ENCODE assay signal across 11 cellular contexts in the genomic region with DNA sequence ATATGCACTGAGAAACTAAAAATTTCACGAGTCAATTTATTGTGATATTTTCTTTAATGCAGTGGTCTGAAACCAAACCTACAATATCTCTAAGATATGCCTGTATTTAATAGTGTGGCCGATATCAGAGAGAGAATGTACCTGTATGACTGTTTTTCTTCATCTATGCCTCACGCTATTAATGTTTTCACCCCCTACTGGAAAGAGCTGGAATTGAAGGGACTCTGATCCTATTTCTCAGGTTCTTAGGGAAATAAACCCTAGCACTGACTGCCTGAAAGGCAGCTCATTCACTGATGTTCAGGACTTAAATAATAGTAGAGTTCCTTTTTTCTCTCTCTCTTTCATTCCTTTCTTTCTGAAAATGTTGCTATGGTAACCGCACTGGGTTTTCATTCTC.
DNase-seq lines count a peak whose midpoint lies in the region; ATAC-seq and TF ChIP-seq lines count a peak whose summit lies in the region.
"Had no signal": no experiment of that assay in that cellular context is flagged by ENCODE, and none has a peak within 500 bp of the region (broad histone marks: within the 10 kb centered on the region; RNA-seq: fewer than 3 reads in every experiment).

No MANE protein-coding gene starts in this region.

- H3K27ac ChIP-seq in WERI-Rb-1, result no peak overlapping the region
- H3K27ac ChIP-seq: psoas muscle, upper lobe of left lung had no signal

- CTCF ChIA-PET in activated naive CD4-positive, alpha-beta T cell treated with anti-CD3 and anti-CD28 coated beads, Interleukin-2, amount 10 ng/mL, durations not matched to agents 7 days and 5 days (lab: Charles Lee), result no interaction called here

- no peak overlapping the region for H3K27ac Mint-ChIP-seq in activated naive CD4-positive, alpha-beta T cell treated with anti-CD3 and anti-CD28 coated beads, Interleukin-2, amount 10 ng/mL, durations not matched to agents 7 days and 5 days

- H3K27me3 ChIP-seq in WERI-Rb-1 (ENCODE audit: insufficient read depth, low read depth, severe bottlenecking), result peaks cover 3% of the 10 kb centered on the region
- H3K27me3 ChIP-seq: upper lobe of left lung had no signal

- H3K9me3 Mint-ChIP-seq in activated naive CD4-positive, alpha-beta T cell treated with anti-CD3 and anti-CD28 coated beads, Interleukin-2, amount 10 ng/mL, durations not matched to agents 7 days and 5 days, result peaks cover 2% of the 10 kb centered on the region

- H3K9me3 ChIP-seq in WERI-Rb-1 (ENCODE audit: severe bottlenecking), result no peaks in the 10 kb centered on the region
- H3K9me3 ChIP-seq: psoas muscle had no signal

- 0 out of 2 replicates have a peak, but pooled peaks have one; percentile 20 for TF ChIP-seq CTCF in WERI-Rb-1 (IDR thresholded peaks at IDR 0.05; ENCODE audit: low read depth, low read length)

- H3K4me3 ChIP-seq in WERI-Rb-1 (ENCODE audit: low read depth, low read length), result no peak overlapping the region
- H3K4me3 ChIP-seq: psoas muscle, upper lobe of left lung had no signal

- no peak for DNase-seq in WERI-Rb-1
- DNase-seq in myocyte (ENCODE audit: low read depth), result peak; percentile 1
- DNase-seq in HPDE6-E6E7 (ENCODE audit: extremely low spot score), result no peak
- DNase-seq in foreskin melanocyte, result no peak
- DNase-seq in NCI-H1694 (lab: John Stamatoyannopoulos, UW), result no peak
- no peak for DNase-seq in activated naive CD4-positive, alpha-beta T cell treated with anti-CD3 and anti-CD28 coated beads, Interleukin-2, amount 10 ng/mL, durations not matched to agents 7 days and 5 days
- DNase-seq: effector memory CD4-positive, alpha-beta T cell; psoas muscle; upper lobe of left lung had no signal

- ATAC-seq in GM18519 (IDR thresholded peaks at IDR 0.05; ENCODE audit: low FRiP score, unreplicated experiment), result peak; percentile 90
- ATAC-seq in HG03060 (IDR thresholded peaks at IDR 0.05; ENCODE audit: low read depth, unreplicated experiment), result peak; percentile 77
- ATAC-seq: psoas muscle had no signal

- no peaks in the 10 kb centered on the region for H3K36me3 Mint-ChIP-seq in activated naive CD4-positive, alpha-beta T cell treated with anti-CD3 and anti-CD28 coated beads, Interleukin-2, amount 10 ng/mL, durations not matched to agents 7 days and 5 days

- no peak overlapping the region for H3K4me3 Mint-ChIP-seq in activated naive CD4-positive, alpha-beta T cell treated with anti-CD3 and anti-CD28 coated beads, Interleukin-2, amount 10 ng/mL, durations not matched to agents 7 days and 5 days

- no peaks in the 10 kb centered on the region for H3K4me1 Mint-ChIP-seq in activated naive CD4-positive, alpha-beta T cell treated with anti-CD3 and anti-CD28 coated beads, Interleukin-2, amount 10 ng/mL, durations not matched to agents 7 days and 5 days

- H3K36me3 ChIP-seq in WERI-Rb-1, result no peaks in the 10 kb centered on the region
- H3K36me3 ChIP-seq: upper lobe of left lung had no signal

- H3K27me3 Mint-ChIP-seq in activated naive CD4-positive, alpha-beta T cell treated with anti-CD3 and anti-CD28 coated beads, Interleukin-2, amount 10 ng/mL, durations not matched to agents 7 days and 5 days, result no peaks in the 10 kb centered on the region
